ENCODE assay signal across 1 cellular context in the genomic region with DNA sequence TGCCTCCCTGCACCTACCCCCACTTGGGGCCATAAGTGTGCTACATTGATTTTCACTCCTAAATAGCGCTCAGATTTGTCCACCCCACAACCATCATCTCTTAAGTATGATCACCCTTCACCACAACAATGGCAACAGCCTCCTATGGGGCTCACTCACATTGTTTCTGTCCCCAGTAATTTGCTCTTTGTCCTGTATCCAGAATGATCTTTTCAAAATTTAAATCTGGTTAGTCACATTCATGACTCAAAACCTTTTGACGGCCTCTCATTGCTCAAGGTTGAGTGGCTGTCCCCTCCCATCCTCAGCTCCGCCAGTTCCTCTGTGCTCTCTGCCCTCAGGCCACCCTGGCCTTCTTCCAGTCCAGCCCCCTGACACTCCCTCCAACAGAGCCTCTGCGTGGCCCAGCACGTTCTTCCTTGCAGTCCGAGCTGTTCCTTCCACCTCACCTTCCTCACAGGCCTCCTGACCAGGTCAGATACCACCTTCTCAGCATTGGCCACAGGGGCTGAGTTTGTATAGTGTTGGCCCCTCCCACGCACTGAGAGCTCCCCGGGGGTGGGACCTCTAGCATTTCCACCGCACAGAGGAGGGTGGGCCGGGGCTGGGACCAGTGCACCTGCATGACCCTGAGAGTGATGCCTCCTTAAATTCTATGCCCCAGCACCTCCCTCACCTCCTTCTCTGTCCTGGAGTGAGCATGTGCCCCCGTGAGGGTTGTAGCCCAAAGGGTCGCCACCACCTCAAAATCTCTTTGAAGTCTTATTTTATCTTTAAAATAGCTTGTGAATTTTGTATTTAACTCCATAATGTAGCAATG.
A peak's percentile ranks its signal among the peaks of the same experiment; 100 is the strongest.
TF ChIP-seq lines count a peak whose summit lies in the region.

No MANE protein-coding gene starts in this region.

TF ChIP-seq in IMR-90, 13 proteins besides CTCF, POLR2A, EP300 and RAD21:
- TF ChIP-seq NFE2L2 (IDR thresholded peaks at IDR 0.05; ENCODE audit: low read depth, low read length) (no peak), CEBPB (IDR thresholded peaks at IDR 0.05; ENCODE audit: low read depth, low read length) (peak; percentile 85), FOS (IDR thresholded peaks at IDR 0.05; ENCODE audit: low read depth, low read length) (peak; percentile 43; the same call in 1 of the 2 replicates)
